Comparison of ENCODE assay signal across 21 cellular contexts in genomic region chr12:96204381-96204780, GRCh38.
"Had no signal": no experiment of that assay in that cellular context is flagged by ENCODE, and none has a peak within 500 bp of the region (broad histone marks: within the 10 kb centered on the region; RNA-seq: fewer than 3 reads in every experiment).

No MANE protein-coding gene starts in this region.

- H3K27me3 ChIP-seq: foreskin keratinocyte, spleen, tibial nerve had no signal

- H3K4me3 Mint-ChIP-seq: activated CD4-positive, alpha-beta memory T cell treated with anti-CD3 and anti-CD28 coated beads for 36 hours; dendritic cell treated with granulocyte-macrophage colony-stimulating factor and Interleukin-4, amounts not matched to agents 40 ng/mL and 50 ng/mL, for 4 days; natural killer cell treated with Interleukin-12 subunit alpha and Interleukin-12 subunit beta and Interleukin-15 and Interleukin-18, amount 100 ng/mL, for 72 hours; T-helper 1 cell treated with Interleukin-12 subunit alpha and Interleukin-12 subunit beta and Interleukin-4 antibody, amounts not matched to agents 30 μg/mL and 1 μg/mL, for 36 hours had no signal

- H3K9me3 ChIP-seq: lower lobe of right lung, spleen, tibial nerve had no signal

- ATAC-seq: effector memory CD8-positive, alpha-beta T cell; foreskin keratinocyte; left colon; lower lobe of right lung; natural killer cell treated with Interleukin-12 subunit alpha and Interleukin-12 subunit beta and Interleukin-15 and Interleukin-18, amount 100 ng/mL, for 72 hours; stimulated activated naive CD8-positive, alpha-beta T cell treated with anti-CD3 and anti-CD28 coated beads, Interleukin-15, Interleukin-2, amounts not matched to agents 100 U/mL and 50 U/mL, for 24 hours had no signal

- DNase-seq: activated CD4-positive, alpha-beta memory T cell treated with anti-CD3 and anti-CD28 coated beads for 36 hours; activated CD4-positive, alpha-beta T cell treated with anti-CD3 and anti-CD28 coated beads for 4 hours; activated naive CD4-positive, alpha-beta T cell treated with Interleukin-2 at 50 U/mL for 16 hours; activated T-cell treated with anti-CD3 and anti-CD28 coated beads for 4 hours; effector memory CD8-positive, alpha-beta T cell; foreskin keratinocyte; hippocampal formation; left colon; lower lobe of right lung; posterior cingulate gyrus; retina; spleen; stimulated activated naive CD8-positive, alpha-beta T cell treated with anti-CD3 and anti-CD28 coated beads, Interleukin-15, Interleukin-2, amounts not matched to agents 100 U/mL and 50 U/mL, for 24 hours; substantia nigra; WERI-Rb-1 had no signal

- H3K9me3 Mint-ChIP-seq: activated T-helper 2 cell treated with anti-CD3 and anti-CD28 coated beads, Interferon-gamma antibody, Interleukin-2, Interleukin-4, amounts not matched to agents 10 μg/mL and 5 μg/mL and 100 μg/mL, durations not matched to agents 14 hours and 24 hours and 36 hours; dendritic cell treated with granulocyte-macrophage colony-stimulating factor and Interleukin-4, amounts not matched to agents 40 ng/mL and 50 ng/mL, for 4 days; effector memory CD8-positive, alpha-beta T cell; natural killer cell treated with Interleukin-12 subunit alpha and Interleukin-12 subunit beta and Interleukin-15 and Interleukin-18, amount 100 ng/mL, for 72 hours; T-helper 1 cell treated with Interleukin-12 subunit alpha and Interleukin-12 subunit beta and Interleukin-4 antibody, amounts not matched to agents 30 μg/mL and 1 μg/mL, for 36 hours had no signal

- H3K27ac ChIP-seq: epithelial cell of prostate, foreskin keratinocyte, lower lobe of right lung, tibial nerve, WERI-Rb-1 had no signal

- H3K27me3 Mint-ChIP-seq: activated CD4-positive, alpha-beta memory T cell treated with anti-CD3 and anti-CD28 coated beads for 36 hours; dendritic cell treated with granulocyte-macrophage colony-stimulating factor and Interleukin-4, amounts not matched to agents 40 ng/mL and 50 ng/mL, for 4 days; effector memory CD8-positive, alpha-beta T cell; natural killer cell treated with Interleukin-12 subunit alpha and Interleukin-12 subunit beta and Interleukin-15 and Interleukin-18, amount 100 ng/mL, for 72 hours had no signal

- H3K36me3 ChIP-seq: lower lobe of right lung, tibial nerve, WERI-Rb-1 had no signal

- H3K4me3 ChIP-seq: lower lobe of right lung, spleen, tibial nerve had no signal

- H3K36me3 Mint-ChIP-seq: natural killer cell treated with Interleukin-12 subunit alpha and Interleukin-12 subunit beta and Interleukin-15 and Interleukin-18, amount 100 ng/mL, for 72 hours had no signal

- H3K27ac Mint-ChIP-seq: activated CD4-positive, alpha-beta memory T cell treated with anti-CD3 and anti-CD28 coated beads for 36 hours; activated T-helper 2 cell treated with anti-CD3 and anti-CD28 coated beads, Interferon-gamma antibody, Interleukin-2, Interleukin-4, amounts not matched to agents 10 μg/mL and 5 μg/mL and 100 μg/mL, durations not matched to agents 14 hours and 24 hours and 36 hours; dendritic cell treated with granulocyte-macrophage colony-stimulating factor and Interleukin-4, amounts not matched to agents 40 ng/mL and 50 ng/mL, for 4 days; natural killer cell treated with Interleukin-12 subunit alpha and Interleukin-12 subunit beta and Interleukin-15 and Interleukin-18, amount 100 ng/mL, for 72 hours; T-helper 1 cell treated with Interleukin-12 subunit alpha and Interleukin-12 subunit beta and Interleukin-4 antibody, amounts not matched to agents 30 μg/mL and 1 μg/mL, for 36 hours had no signal
